19 cellular contexts compared by ENCODE assay signal in genomic region chr10:13698217-13698616, GRCh38.
DNase-seq lines count a peak whose midpoint lies in the region; ATAC-seq and TF ChIP-seq lines count a peak whose summit lies in the region.
"Had no signal": no experiment of that assay in that cellular context is flagged by ENCODE, and none has a peak within 500 bp of the region (broad histone marks: within the 10 kb centered on the region; RNA-seq: fewer than 3 reads in every experiment).

No MANE protein-coding gene starts in this region.

- H3K27ac ChIP-seq in RWPE2 (ENCODE audit: poor library complexity, severe bottlenecking), result peak overlapping the region; percentile 40
- no peak overlapping the region for H3K27ac ChIP-seq in CD4-positive, alpha-beta T cell (ENCODE audit: low read depth, low read length)
- H3K27ac ChIP-seq: KMS-11, right lobe of liver had no signal

- no peaks in the 10 kb centered on the region for H3K9me3 Mint-ChIP-seq in CD4-positive, alpha-beta T cell
- H3K9me3 Mint-ChIP-seq: activated naive CD4-positive, alpha-beta T cell treated with anti-CD3 and anti-CD28 coated beads, Interleukin-2, amount 50 U/mL, for 72 hours; CD8-positive, alpha-beta memory T cell had no signal

- H3K27ac Mint-ChIP-seq in CD4-positive, alpha-beta T cell, result no peak overlapping the region
- H3K27ac Mint-ChIP-seq: activated naive CD4-positive, alpha-beta T cell treated with anti-CD3 and anti-CD28 coated beads, Interleukin-2, amount 50 U/mL, for 72 hours; CD8-positive, alpha-beta memory T cell had no signal

- H3K9me3 ChIP-seq in RWPE2 (ENCODE audit: severe bottlenecking), result no peaks in the 10 kb centered on the region
- no peaks in the 10 kb centered on the region for H3K9me3 ChIP-seq in CD4-positive, alpha-beta T cell (ENCODE audit: control insufficient read depth, low read length)
- H3K9me3 ChIP-seq: right lobe of liver had no signal

- H3K4me1 Mint-ChIP-seq in CD4-positive, alpha-beta T cell (ENCODE audit: low read depth), result no peaks in the 10 kb centered on the region
- H3K4me1 Mint-ChIP-seq: CD8-positive, alpha-beta memory T cell had no signal

- intact Hi-C loops in CD4-positive, alpha-beta T cell (cut with DNase I, micrococcal nuclease), result no loop called here

- ATAC-seq in RWPE2 (ENCODE audit: low read depth) (peak; percentile 87), GM21528 (IDR thresholded peaks at IDR 0.05; ENCODE audit: low FRiP score, unreplicated experiment) (no peak)
- ATAC-seq in CD4-positive, alpha-beta T cell (ENCODE audit: poor library complexity), result no peak
- ATAC-seq: activated naive CD4-positive, alpha-beta T cell treated with anti-CD3 and anti-CD28 coated beads, Interleukin-2, amount 50 U/mL, for 72 hours; esophagus mucosa; right lobe of liver had no signal

- POLR2A ChIA-PET in CD4-positive, alpha-beta T cell (lab: Charles Lee), result no interaction called here

- no peak for TF ChIP-seq CTCF in RWPE2 (IDR thresholded peaks at IDR 0.05; ENCODE audit: poor library complexity, severe bottlenecking)
- TF ChIP-seq CTCF in epithelial cell of esophagus (IDR thresholded peaks at IDR 0.05; ENCODE audit: insufficient read depth, low read depth, low read length, missing control alignments), result no peak
- TF ChIP-seq CTCF in CD4-positive, alpha-beta T cell (IDR thresholded peaks at IDR 0.05), result no peak

- CTCF ChIA-PET in CD4-positive, alpha-beta T cell (lab: Charles Lee), result no interaction called here

- H3K27me3 Mint-ChIP-seq in CD4-positive, alpha-beta T cell, result peaks cover 7% of the 10 kb centered on the region

- H3K36me3 ChIP-seq in RWPE2 (ENCODE audit: low read depth), result peaks cover 3% of the 10 kb centered on the region; the same call in 1 of the 2 replicates

- H3K4me3 ChIP-seq in RWPE2 (ENCODE audit: severe bottlenecking) (no peak overlapping the region), epithelial cell of esophagus (ENCODE audit: low read length) (no peak overlapping the region)
- H3K4me3 ChIP-seq: right lobe of liver had no signal

- no peak overlapping the region for H3K4me3 Mint-ChIP-seq in CD4-positive, alpha-beta T cell
- H3K4me3 Mint-ChIP-seq: CD8-positive, alpha-beta memory T cell had no signal

- no peaks in the 10 kb centered on the region for H3K27me3 ChIP-seq in RWPE2 (ENCODE audit: insufficient read depth, poor library complexity, severe bottlenecking)
- H3K27me3 ChIP-seq in CD4-positive, alpha-beta T cell (ENCODE audit: control insufficient read depth, insufficient read depth, low read length), result no peaks in the 10 kb centered on the region
- H3K27me3 ChIP-seq: right lobe of liver had no signal

- no peaks in the 10 kb centered on the region for H3K36me3 Mint-ChIP-seq in CD4-positive, alpha-beta T cell (ENCODE audit: low read depth)
- H3K36me3 Mint-ChIP-seq: activated naive CD4-positive, alpha-beta T cell treated with anti-CD3 and anti-CD28 coated beads, Interleukin-2, amount 50 U/mL, for 72 hours; CD8-positive, alpha-beta memory T cell had no signal

- no peak for DNase-seq in RWPE2 (ENCODE audit: low spot score)
- peak; percentile 65 for DNase-seq in epithelial cell of esophagus (ENCODE audit: low read depth)
- peak; percentile 60 for DNase-seq in myocyte (ENCODE audit: low read depth)
- DNase-seq in stimulated activated CD4-positive, alpha-beta T cell treated with anti-CD3 and anti-CD28 coated beads, Interleukin-4, amount 100 ng/mL, for 1 hour, result no peak
- no peak for DNase-seq in CD4-positive, alpha-beta T cell
- DNase-seq in 8988T, result no peak
- DNase-seq: activated CD4-positive, alpha-beta T cell treated with anti-CD3 and anti-CD28 coated beads for 4 hours; CD8-positive, alpha-beta memory T cell; effector CD4-positive, alpha-beta T cell; islet precursor cell; mesenchymal stem cell; NCI-H1048; NCI-H1930; NCI-H82; right lobe of liver had no signal

- peaks cover 6% of the 10 kb centered on the region for H3K4me1 ChIP-seq in RWPE2 (ENCODE audit: insufficient read depth, poor library complexity, severe bottlenecking)

Comparison
In these comparisons a context has a peak if more than half of its experiments do, and no peak if none do; other contexts are left out.
1. DNase-seq: peak in epithelial cell of esophagus (single experiment) and myocyte (single experiment); none in RWPE2 (single experiment), stimulated activated CD4-positive, alpha-beta T cell treated with anti-CD3 and anti-CD28 coated beads, Interleukin-4, amount 100 ng/mL, for 1 hour (single experiment), CD4-positive, alpha-beta T cell (0 of 10) and 8988T (single experiment).